ENCODE assay signal across 1 cellular context in the genomic region with DNA sequence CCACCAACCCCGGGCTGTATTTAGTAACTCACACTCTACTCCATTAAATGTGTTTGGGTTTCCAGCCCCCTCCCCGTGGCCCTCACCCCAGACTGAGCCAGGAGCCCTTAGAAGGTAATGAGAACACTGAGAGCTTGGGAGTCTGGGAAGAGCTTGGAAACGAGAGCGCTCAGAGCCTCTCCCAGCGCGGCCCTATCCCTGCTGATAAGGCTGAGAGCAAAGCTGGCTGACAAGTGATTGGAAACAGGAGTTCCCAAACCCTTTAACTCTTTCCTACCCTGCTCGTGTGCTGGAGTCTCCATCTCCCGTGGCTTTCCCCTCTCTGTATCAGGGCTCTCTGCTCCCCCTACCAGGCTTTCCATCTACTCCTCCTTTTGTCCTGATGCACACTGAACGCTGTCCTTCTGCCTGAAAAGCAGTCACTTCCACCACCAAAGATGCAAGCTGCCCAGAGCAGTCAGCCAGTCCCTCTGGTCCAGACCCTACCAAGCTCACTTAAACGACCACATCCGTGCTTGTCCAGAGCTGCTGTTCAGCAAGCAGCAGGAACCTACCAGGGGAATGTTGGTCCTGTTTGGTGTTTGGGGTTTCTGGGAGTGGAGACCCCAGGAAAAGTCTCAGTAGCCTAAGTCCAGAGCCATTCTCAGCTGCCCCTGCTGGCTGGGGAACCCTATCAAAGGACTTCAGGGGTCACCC.
A peak's percentile ranks its signal among the peaks of the same experiment; 100 is the strongest.
TF ChIP-seq lines count a peak whose summit lies in the region.

No MANE protein-coding gene starts in this region.

TF ChIP-seq in GM23338, 12 proteins besides CTCF, POLR2A, EP300 and RAD21:
- TF ChIP-seq, protein P1, sequence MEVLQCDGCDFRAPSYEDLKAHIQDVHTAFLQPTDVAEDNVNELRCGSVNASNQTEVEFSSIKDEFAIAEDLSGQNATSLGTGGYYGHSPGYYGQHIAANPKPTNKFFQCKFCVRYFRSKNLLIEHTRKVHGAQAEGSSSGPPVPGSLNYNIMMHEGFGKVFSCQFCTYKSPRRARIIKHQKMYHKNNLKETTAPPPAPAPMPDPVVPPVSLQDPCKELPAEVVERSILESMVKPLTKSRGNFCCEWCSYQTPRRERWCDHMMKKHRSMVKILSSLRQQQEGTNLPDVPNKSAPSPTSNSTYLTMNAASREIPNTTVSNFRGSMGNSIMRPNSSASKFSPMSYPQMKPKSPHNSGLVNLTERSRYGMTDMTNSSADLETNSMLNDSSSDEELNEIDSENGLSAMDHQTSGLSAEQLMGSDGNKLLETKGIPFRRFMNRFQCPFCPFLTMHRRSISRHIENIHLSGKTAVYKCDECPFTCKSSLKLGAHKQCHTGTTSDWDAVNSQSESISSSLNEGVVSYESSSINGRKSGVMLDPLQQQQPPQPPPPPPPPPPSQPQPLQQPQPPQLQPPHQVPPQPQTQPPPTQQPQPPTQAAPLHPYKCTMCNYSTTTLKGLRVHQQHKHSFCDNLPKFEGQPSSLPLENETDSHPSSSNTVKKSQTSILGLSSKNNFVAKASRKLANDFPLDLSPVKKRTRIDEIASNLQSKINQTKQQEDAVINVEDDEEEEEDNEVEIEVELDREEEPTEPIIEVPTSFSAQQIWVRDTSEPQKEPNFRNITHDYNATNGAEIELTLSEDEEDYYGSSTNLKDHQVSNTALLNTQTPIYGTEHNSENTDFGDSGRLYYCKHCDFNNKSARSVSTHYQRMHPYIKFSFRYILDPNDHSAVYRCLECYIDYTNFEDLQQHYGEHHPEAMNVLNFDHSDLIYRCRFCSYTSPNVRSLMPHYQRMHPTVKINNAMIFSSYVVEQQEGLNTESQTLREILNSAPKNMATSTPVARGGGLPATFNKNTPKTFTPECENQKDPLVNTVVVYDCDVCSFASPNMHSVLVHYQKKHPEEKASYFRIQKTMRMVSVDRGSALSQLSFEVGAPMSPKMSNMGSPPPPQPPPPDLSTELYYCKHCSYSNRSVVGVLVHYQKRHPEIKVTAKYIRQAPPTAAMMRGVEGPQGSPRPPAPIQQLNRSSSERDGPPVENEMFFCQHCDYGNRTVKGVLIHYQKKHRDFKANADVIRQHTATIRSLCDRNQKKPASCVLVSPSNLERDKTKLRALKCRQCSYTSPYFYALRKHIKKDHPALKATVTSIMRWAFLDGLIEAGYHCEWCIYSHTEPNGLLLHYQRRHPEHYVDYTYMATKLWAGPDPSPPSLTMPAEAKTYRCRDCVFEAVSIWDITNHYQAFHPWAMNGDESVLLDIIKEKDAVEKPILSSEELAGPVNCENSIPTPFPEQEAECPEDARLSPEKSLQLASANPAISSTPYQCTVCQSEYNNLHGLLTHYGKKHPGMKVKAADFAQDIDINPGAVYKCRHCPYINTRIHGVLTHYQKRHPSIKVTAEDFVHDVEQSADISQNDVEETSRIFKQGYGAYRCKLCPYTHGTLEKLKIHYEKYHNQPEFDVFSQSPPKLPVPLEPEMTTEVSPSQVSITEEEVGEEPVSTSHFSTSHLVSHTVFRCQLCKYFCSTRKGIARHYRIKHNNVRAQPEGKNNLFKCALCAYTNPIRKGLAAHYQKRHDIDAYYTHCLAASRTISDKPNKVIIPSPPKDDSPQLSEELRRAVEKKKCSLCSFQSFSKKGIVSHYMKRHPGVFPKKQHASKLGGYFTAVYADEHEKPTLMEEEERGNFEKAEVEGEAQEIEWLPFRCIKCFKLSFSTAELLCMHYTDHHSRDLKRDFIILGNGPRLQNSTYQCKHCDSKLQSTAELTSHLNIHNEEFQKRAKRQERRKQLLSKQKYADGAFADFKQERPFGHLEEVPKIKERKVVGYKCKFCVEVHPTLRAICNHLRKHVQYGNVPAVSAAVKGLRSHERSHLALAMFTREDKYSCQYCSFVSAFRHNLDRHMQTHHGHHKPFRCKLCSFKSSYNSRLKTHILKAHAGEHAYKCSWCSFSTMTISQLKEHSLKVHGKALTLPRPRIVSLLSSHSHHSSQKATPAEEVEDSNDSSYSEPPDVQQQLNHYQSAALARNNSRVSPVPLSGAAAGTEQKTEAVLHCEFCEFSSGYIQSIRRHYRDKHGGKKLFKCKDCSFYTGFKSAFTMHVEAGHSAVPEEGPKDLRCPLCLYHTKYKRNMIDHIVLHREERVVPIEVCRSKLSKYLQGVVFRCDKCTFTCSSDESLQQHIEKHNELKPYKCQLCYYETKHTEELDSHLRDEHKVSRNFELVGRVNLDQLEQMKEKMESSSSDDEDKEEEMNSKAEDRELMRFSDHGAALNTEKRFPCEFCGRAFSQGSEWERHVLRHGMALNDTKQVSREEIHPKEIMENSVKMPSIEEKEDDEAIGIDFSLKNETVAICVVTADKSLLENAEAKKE (CRISPR knock-in tag; IDR thresholded peaks at IDR 0.05) = 0 out of 2 replicates have a peak, but pooled peaks have one; percentile 5
- TF ChIP-seq JUNB (IDR thresholded peaks at IDR 0.05; ENCODE audit: unreplicated experiment) = no peak
